ENCODE assay signal across 28 cellular contexts in the genomic region with DNA sequence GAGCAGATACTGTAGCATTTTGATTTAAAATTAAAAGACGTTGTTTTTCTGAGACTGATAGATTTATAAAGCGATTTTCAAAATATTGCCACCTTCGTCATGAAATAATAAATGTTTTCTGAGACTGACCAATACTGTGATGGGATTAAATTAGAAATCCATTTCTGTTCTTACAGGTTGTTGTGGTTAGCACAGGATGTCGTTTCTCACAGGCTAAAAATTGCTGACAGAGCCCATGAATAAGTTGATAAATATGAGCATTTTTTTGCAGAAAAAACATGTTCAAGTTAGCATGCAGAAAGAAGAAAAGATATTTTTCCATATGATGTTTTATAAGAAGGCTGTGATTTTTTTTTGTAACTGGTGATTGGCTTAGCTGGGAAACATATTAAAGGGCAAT.
"Had no signal": no experiment of that assay in that cellular context is flagged by ENCODE, and none has a peak within 500 bp of the region (broad histone marks: within the 10 kb centered on the region; RNA-seq: fewer than 3 reads in every experiment).

No MANE protein-coding gene starts in this region.

- H3K27ac Mint-ChIP-seq: dendritic cell treated with granulocyte-macrophage colony-stimulating factor and Interleukin-4, amounts not matched to agents 40 ng/mL and 50 ng/mL, for 4 days; effector memory CD8-positive, alpha-beta T cell; endodermal cell; mesothelial cell of epicardium; naive B cell had no signal

- DNase-seq: colonic mucosa; cortex of kidney; effector CD8-positive, alpha-beta T cell; effector memory CD8-positive, alpha-beta T cell; endodermal cell; erythroblast; esophagus squamous epithelium; foreskin fibroblast; foreskin melanocyte; gastrocnemius medialis; glutamatergic neuron; head of caudate nucleus; heart right ventricle; hippocampal formation; left cardiac atrium; left lung; left ventricle myocardium superior; lower lobe of right lung; mesenchymal stem cell; mucosa of descending colon; naive B cell had no signal

- H3K4me1 ChIP-seq: colonic mucosa, esophagus squamous epithelium, gastrocnemius medialis, heart right ventricle, left lung, lower lobe of right lung had no signal

- H3K27me3 Mint-ChIP-seq: dendritic cell treated with granulocyte-macrophage colony-stimulating factor and Interleukin-4, amounts not matched to agents 40 ng/mL and 50 ng/mL, for 4 days; naive B cell had no signal

- H3K27me3 ChIP-seq: colonic mucosa, esophagus squamous epithelium, gastrocnemius medialis, left lung had no signal

- H3K4me3 ChIP-seq: colonic mucosa, esophagus squamous epithelium, gastrocnemius medialis, heart right ventricle, left lung, lower lobe of right lung, mucosa of descending colon had no signal

- ATAC-seq: effector memory CD8-positive, alpha-beta T cell; esophagus mucosa; gastrocnemius medialis; heart right ventricle; left cardiac atrium; left lung; left ventricle myocardium superior; lower lobe of right lung; mucosa of descending colon had no signal

- H3K9me3 Mint-ChIP-seq: dendritic cell treated with granulocyte-macrophage colony-stimulating factor and Interleukin-4, amounts not matched to agents 40 ng/mL and 50 ng/mL, for 4 days; effector memory CD8-positive, alpha-beta T cell had no signal

- H3K36me3 ChIP-seq: colonic mucosa, esophagus squamous epithelium, gastrocnemius medialis, heart right ventricle, left lung, lower lobe of right lung had no signal

- H3K4me3 Mint-ChIP-seq: dendritic cell treated with granulocyte-macrophage colony-stimulating factor and Interleukin-4, amounts not matched to agents 40 ng/mL and 50 ng/mL, for 4 days; effector memory CD8-positive, alpha-beta T cell; endodermal cell; mesothelial cell of epicardium; naive B cell had no signal

- FAIRE-seq: endometrium, islet of Langerhans, keratinocyte had no signal

- H3K9me3 ChIP-seq: colonic mucosa, esophagus squamous epithelium, gastrocnemius medialis, left lung, lower lobe of right lung, mucosa of descending colon had no signal

- H3K27ac ChIP-seq: colonic mucosa, epithelial cell of prostate, esophagus squamous epithelium, gastrocnemius medialis, heart right ventricle, left lung, lower lobe of right lung had no signal

- H3K4me1 Mint-ChIP-seq: naive B cell had no signal
